In the genomic region with DNA sequence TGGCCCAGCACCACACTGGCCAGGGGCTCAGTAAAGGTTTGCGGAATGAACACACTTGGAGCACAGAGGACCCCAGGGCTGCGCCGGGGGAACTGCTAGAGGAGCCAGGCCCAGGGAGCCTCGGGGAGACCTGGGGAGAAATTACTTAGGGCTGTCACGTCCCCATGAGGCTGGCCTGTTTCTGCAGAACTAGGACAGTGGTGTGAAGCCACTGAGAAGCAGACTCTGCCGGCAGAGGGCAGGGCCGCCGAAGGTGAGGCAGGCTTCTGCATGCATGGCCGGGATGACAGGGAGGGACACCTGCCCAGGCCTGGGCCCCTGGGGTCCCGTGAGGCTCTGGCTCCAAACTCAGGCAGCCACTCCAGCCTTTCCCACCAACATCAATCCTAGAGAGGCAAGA, we compare ENCODE assay signal across 20 cellular contexts. TPM values are rescaled to one million over a fixed set of nuclear protein-coding genes. Genes with fewer than 3 reads are reported as not detected.
DNase-seq lines count a peak whose midpoint lies in the region; ATAC-seq, FAIRE-seq and TF ChIP-seq lines count a peak whose summit lies in the region.
"Had no signal": no experiment of that assay in that cellular context is flagged by ENCODE, and none has a peak within 500 bp of the region (broad histone marks: within the 10 kb centered on the region; RNA-seq: fewer than 3 reads in every experiment).

No MANE protein-coding gene starts in this region.

- no peak for TF ChIP-seq POLR2A in HepG2 (IDR thresholded peaks at IDR 0.05; ENCODE audit: insufficient read depth in 1 of 2, low read depth in 2 of 2, low read length in 2 of 2)

- no peak overlapping the region for H4K8ac ChIP-seq in H9 (replicated peaks; ENCODE audit: insufficient read length, low read depth, low read length)

- H3K27ac ChIP-seq in liver (ENCODE audit: low read depth in 1 of 2, low read length in 2 of 2), result no peak overlapping the region
- H3K27ac ChIP-seq in HepG2 (ENCODE audit: extremely low read length, insufficient read depth, low read length), result no peak overlapping the region
- no peak overlapping the region for H3K27ac ChIP-seq in lower lobe of right lung
- H3K27ac ChIP-seq in H9 (ENCODE audit: insufficient read length, low read depth, low read length), result no peak overlapping the region
- H3K27ac ChIP-seq: BLaER1 treated with 17β-estradiol and CSF1 and Interleukin-3, amounts not matched to agents 10 nM and 100 nM; Peyer's patch had no signal

- in situ Hi-C loops in HepG2 (cut with HindIII; ENCODE audit: extremely low pct_ligation_motif_present, low pct_unique_long_range_greater_than_20kb), result no loop called here

- H2BK5ac ChIP-seq in H9 (ENCODE audit: insufficient read length, low read length), result no peak overlapping the region

- TF ChIP-seq CTCF in liver (IDR thresholded peaks at IDR 0.05; ENCODE audit: low read depth, low read length, missing input control) (peak; percentile 29), HepG2 (CRISPR knock-in tag; IDR thresholded peaks at IDR 0.05) (no peak), lower lobe of right lung (IDR thresholded peaks at IDR 0.05) (no peak), H9 (conservative IDR thresholded peaks at IDR 0.05) (no peak)

- DNase-seq in HepG2 (ENCODE audit: low spot score) (no peak), lower lobe of right lung (peak; percentile 35), NCI-H1048 (lab: John Stamatoyannopoulos, UW) (no peak), activated T-cell treated with anti-CD3 and anti-CD28 coated beads for 4 hours (no peak), H9 (no peak)
- DNase-seq: DMS 273 treated with DMSO at 0.1 percent for 48 hours, HFFc6, MG63, NCI-H1092 treated with DMSO at 0.1 percent for 48 hours, NCI-H1694, NCI-H510A treated with DMSO at 0.1 percent for 48 hours, NCI-H82, Peyer's patch, SHP77 treated with DMSO at 0.1 percent for 48 hours had no signal

- H3K9ac ChIP-seq in liver (ENCODE audit: low read depth in 1 of 2, low read length in 2 of 2), result no peak overlapping the region
- H3K9ac ChIP-seq in HepG2 (ENCODE audit: insufficient read depth, low read depth, low read length), result no peak overlapping the region
- H3K9ac ChIP-seq in H9 (ENCODE audit: extremely low read depth, insufficient read length, low read length), result no peak overlapping the region
- H3K9ac ChIP-seq: BLaER1 treated with 17β-estradiol and CSF1 and Interleukin-3, amounts not matched to agents 10 nM and 100 nM had no signal

- H2BK15ac ChIP-seq in H9 (ENCODE audit: low read depth, low read length), result no peak overlapping the region

- H3K27ac Mint-ChIP-seq in H9, result 0 out of 7 replicates have a peak overlapping the region, but pooled peaks of 1 of the 3 experiments have one; percentile 40
- H3K27ac Mint-ChIP-seq: HFFc6 had no signal

- ATAC-seq in HepG2 (no peak), esophagus mucosa (peak; percentile 34), lower lobe of right lung (no peak), HG03378 (IDR thresholded peaks at IDR 0.05; ENCODE audit: unreplicated experiment) (no peak)

- H2BK12ac ChIP-seq in H9 (ENCODE audit: insufficient read length, low read depth, low read length), result no peak overlapping the region

- H3K27me3 Mint-ChIP-seq in H9 (ENCODE audit: low read depth), result no peaks in the 10 kb centered on the region

- BruUV-seq in HepG2 (replicated peaks; lab: Mats Ljungman, UMichigan), result no TSS peak

- H3K4ac ChIP-seq in H9 (ENCODE audit: low read depth, low read length), result no peak overlapping the region

- H4K20me1 ChIP-seq in HepG2 (ENCODE audit: insufficient read depth, low read length), result peaks cover 2% of the 10 kb centered on the region; the same call in 1 of the 2 replicates
- peaks cover 4% of the 10 kb centered on the region for H4K20me1 ChIP-seq in H9 (ENCODE audit: control insufficient read depth, insufficient read depth, insufficient read length)

- no peaks in the 10 kb centered on the region for H3K23me2 ChIP-seq in H9 (ENCODE audit: insufficient read length, low read depth, low read length, poor library complexity, severe bottlenecking)

- H3K14ac ChIP-seq in H9 (ENCODE audit: insufficient read depth, low read length), result no peak overlapping the region

- TF ChIP-seq RAD21 in liver (IDR thresholded peaks at IDR 0.05) (peak in 1 of 2 donors; percentile 64), HepG2 (CRISPR knock-in tag; IDR thresholded peaks at IDR 0.05) (no peak)

- H3T11ph ChIP-seq in H9 (ENCODE audit: low read length), result no peak overlapping the region

- H2AK5ac ChIP-seq in H9 (ENCODE audit: insufficient read length, low read length), result no peak overlapping the region

- no peak overlapping the region for H2BK120ac ChIP-seq in H9 (ENCODE audit: low read depth, low read length, poor library complexity, severe bottlenecking)

- H3K9me3 Mint-ChIP-seq in H9, result no peaks in the 10 kb centered on the region
- H3K9me3 Mint-ChIP-seq: HFFc6 had no signal

- CTCF ChIA-PET in HepG2 (lab: Yijun Ruan, JAX; ENCODE audit: low intra/inter-chr PET ratio, low total read pairs), result no interaction called here

- H4K5ac ChIP-seq in H9 (ENCODE audit: insufficient read length, low read depth, low read length), result no peak overlapping the region

- H3K23ac ChIP-seq in H9 (ENCODE audit: insufficient read length, low read depth, low read length), result no peak overlapping the region

- POLR2A ChIA-PET in HepG2 (lab: Yijun Ruan, JAX), result no interaction called here

- H3K9me3 ChIP-seq in liver (ENCODE audit: control insufficient read depth in 4 of 4, low read length in 3 of 4) (no peaks in the 10 kb centered on the region), HepG2 (ENCODE audit: low read length) (no peaks in the 10 kb centered on the region), lower lobe of right lung (no peaks in the 10 kb centered on the region), H9 (ENCODE audit: control insufficient read depth, low read depth, low read length) (no peaks in the 10 kb centered on the region)
- H3K9me3 ChIP-seq: BLaER1 treated with 17β-estradiol and CSF1 and Interleukin-3, amounts not matched to agents 10 nM and 100 nM; MG63; Peyer's patch had no signal

- H3K4me3 ChIP-seq in liver (ENCODE audit: low read depth in 1 of 3, low read length in 3 of 3) (no peak overlapping the region), HepG2 (replicated peaks in 1 of 3; ENCODE audit: insufficient read depth in 1 of 3, low read depth in 2 of 3, low read length in 3 of 3) (no peak overlapping the region), lower lobe of right lung (no peak overlapping the region)
- H3K4me3 ChIP-seq: BLaER1 treated with 17β-estradiol and CSF1 and Interleukin-3, amounts not matched to agents 10 nM and 100 nM; MG63; Peyer's patch had no signal

- H3K27me3 ChIP-seq in liver (ENCODE audit: control insufficient read depth in 4 of 4, insufficient read depth in 4 of 4, low read length in 3 of 4), result no peaks in the 10 kb centered on the region
- no peaks in the 10 kb centered on the region for H3K27me3 ChIP-seq in HepG2 (ENCODE audit: control insufficient read depth in 1 of 2, insufficient read depth in 2 of 2, low read length in 2 of 2)
- no peaks in the 10 kb centered on the region for H3K27me3 ChIP-seq in lower lobe of right lung (ENCODE audit: low read depth)
- H3K27me3 ChIP-seq in H9 (ENCODE audit: insufficient read depth, low read length), result no peaks in the 10 kb centered on the region
- H3K27me3 ChIP-seq: BLaER1 treated with 17β-estradiol and CSF1 and Interleukin-3, amounts not matched to agents 10 nM and 100 nM; MG63; Peyer's patch had no signal

- no peak overlapping the region for H2BK20ac ChIP-seq in H9 (ENCODE audit: low read depth, low read length, poor library complexity, severe bottlenecking)

- peaks cover 0 to 14% (median 9%) of the 10 kb centered on the region in 4 donors for H3K36me3 ChIP-seq in liver (ENCODE audit: control insufficient read depth in 4 of 4, insufficient read depth in 3 of 4, low read depth in 1 of 4, low read length in 3 of 4)
- H3K36me3 ChIP-seq in HepG2 (replicated peaks in 1 of 2; ENCODE audit: control insufficient read depth in 1 of 2, insufficient read depth in 2 of 2, low read length in 2 of 2), result peaks cover 49 to 92% of the 10 kb centered on the region in 2 experiments
- H3K36me3 ChIP-seq in lower lobe of right lung, result peaks cover 85% of the 10 kb centered on the region

- H3K56ac ChIP-seq in H9 (ENCODE audit: insufficient read length, low read depth, low read length), result no peak overlapping the region

- TF ChIP-seq EP300 in HepG2 (IDR thresholded peaks at IDR 0.05; ENCODE audit: low read depth in 2 of 2, low read length in 2 of 2) (no peak), HepG2 (CRISPR knock-in tag; IDR thresholded peaks at IDR 0.05; ENCODE audit: borderline replicate concordance) (no peak)

- no peak overlapping the region for H3K18ac ChIP-seq in H9 (ENCODE audit: insufficient read length, low read depth, low read length)

- no peaks in the 10 kb centered on the region for H3K4me1 Mint-ChIP-seq in H9

- 69% methylated on average over 10 of the region's 10 CpGs for WGBS in liver
- 91% methylated on average over 8 of the region's 10 CpGs for WGBS in HepG2 (ENCODE audit: low lambda C conversion rate)
- no CpG with 5 or more reads among the region's 10 CpGs for WGBS in H9 (ENCODE audit: extremely low coverage, insufficient read length, low lambda C conversion rate)

- H4K91ac ChIP-seq in H9 (ENCODE audit: insufficient read length, low read depth, low read length), result no peak overlapping the region

- peaks cover 44 to 84% (median 81%) of the 10 kb centered on the region in 3 experiments; a peak in 6 of 7 replicates for H3K36me3 Mint-ChIP-seq in H9 (ENCODE audit: insufficient read depth in 1 of 3, low read depth in 3 of 3)

- H3K79me2 ChIP-seq in HepG2 (ENCODE audit: insufficient read depth, low read length) (peaks cover 4% of the 10 kb centered on the region), H9 (ENCODE audit: insufficient read depth, low read length) (no peaks in the 10 kb centered on the region; the same call in 1 of the 2 replicates)

- H3K4me1 ChIP-seq in liver (ENCODE audit: control insufficient read depth in 4 of 4, insufficient read depth in 4 of 4, low read length in 3 of 4), result peaks cover 16 to 50% (median 38%) of the 10 kb centered on the region in 4 donors
- H3K4me1 ChIP-seq in HepG2 (ENCODE audit: insufficient read depth, low read length), result no peaks in the 10 kb centered on the region
- H3K4me1 ChIP-seq in lower lobe of right lung, result no peaks in the 10 kb centered on the region
- no peaks in the 10 kb centered on the region for H3K4me1 ChIP-seq in H9 (ENCODE audit: insufficient read depth, low read length)
- H3K4me1 ChIP-seq: Peyer's patch had no signal

- intact Hi-C loops in HepG2 (cut with micrococcal nuclease; ENCODE audit: unreplicated experiment) (no loop called here), lower lobe of right lung (cut with DNase I) (no loop called here)

- no peak overlapping the region for H3K4me3 Mint-ChIP-seq in H9
- H3K4me3 Mint-ChIP-seq: HFFc6 had no signal

- no peak overlapping the region for H2AFZ ChIP-seq in HepG2 (ENCODE audit: low read length)
- H2AFZ ChIP-seq in H9 (ENCODE audit: low read length), result no peak overlapping the region

- no peaks in the 10 kb centered on the region for H3K79me1 ChIP-seq in H9 (ENCODE audit: insufficient read depth, low read depth, low read length, poor library complexity, severe bottlenecking)

- FAIRE-seq in HepG2 (lab: Jason Lieb, UNC), result no peak
- FAIRE-seq: GM12892, H1 had no signal

- H3K4me2 ChIP-seq in HepG2 (ENCODE audit: low read depth, low read length) (no peak overlapping the region), H9 (ENCODE audit: insufficient read depth, insufficient read length, low read length) (no peak overlapping the region)
- H3K4me2 ChIP-seq: BLaER1 treated with 17β-estradiol and CSF1 and Interleukin-3, amounts not matched to agents 10 nM and 100 nM had no signal

RNA-seq across cellular contexts. Expression of gene ELAVL1, which starts 26.4 kb away (rescaled TPM):
- total RNA-seq in liver (10 to 100 TPM; 21.2 to 33.7 TPM), HepG2 (2016; rRNA removed; fragmentation: Illumina TruSeq; extraction: Trizol) (38.4 and 58.2 TPM in 2 replicates), esophagus mucosa (48.7 TPM), lower lobe of right lung (66.3 TPM), H9 (2021) (147 and 149 TPM in 2 replicates)
- polyA plus RNA-seq in liver (10 to 100 TPM; 14.4 to 17.0 TPM), HepG2 (2011; rRNA removed) (25.6 and 27.9 TPM in 2 replicates)
- 8.6 and 10.0 TPM in 2 replicates for total RNA-seq in HepG2 (2016; cell fraction: cytosol; rRNA removed; fragmentation: Illumina TruSeq; extraction: Trizol; ENCODE audit: low read depth)
- 41.2 and 51.9 TPM in 2 replicates for total RNA-seq in HepG2 (2016; cell fraction: insoluble cytoplasmic fraction; rRNA removed; fragmentation: Illumina TruSeq; extraction: Trizol)
- total RNA-seq in HepG2 (2016; cell fraction: membrane; rRNA removed; fragmentation: Illumina TruSeq; extraction: Trizol), result 24.1 and 24.3 TPM in 2 replicates
- total RNA-seq in HepG2 (2016; cell fraction: nucleus; rRNA removed; fragmentation: Illumina TruSeq; extraction: Trizol), result 22.6 and 27.5 TPM in 2 replicates
- 35.9 and 37.1 TPM in 2 replicates for polyA plus RNA-seq in HepG2 (2011; cell fraction: cytosol; rRNA removed)
- polyA plus RNA-seq in HepG2 (2011; cell fraction: nucleus; rRNA removed), result 16.7 and 17.2 TPM in 2 replicates
- polyA plus RNA-seq in HepG2 (2012), result 37.6 and 45.7 TPM in 2 replicates
- polyA plus RNA-seq in HepG2 (2016; cell fraction: cytosol; fragmentation: Illumina TruSeq; extraction: Trizol; ENCODE audit: low read depth), result 16.8 and 20.9 TPM in 2 replicates
- polyA plus RNA-seq in HepG2 (2016; cell fraction: insoluble cytoplasmic fraction; fragmentation: Illumina TruSeq; extraction: Trizol; ENCODE audit: low read depth), result 86.4 and 99.7 TPM in 2 replicates
- 22.9 and 27.5 TPM in 2 replicates for polyA plus RNA-seq in HepG2 (2016; cell fraction: membrane; fragmentation: Illumina TruSeq; extraction: Trizol; ENCODE audit: low read depth)
- polyA plus RNA-seq in HepG2 (2016; cell fraction: nucleus; fragmentation: Illumina TruSeq; extraction: Trizol; ENCODE audit: insufficient read depth, low read depth), result 51.0 and 52.2 TPM in 2 replicates
- 35.9 and 54.6 TPM in 2 replicates for polyA minus RNA-seq in HepG2 (2011; rRNA and poly(A)+ RNA removed; ENCODE audit: low replicate concordance)
- 26.8 and 28.9 TPM in 2 replicates for polyA minus RNA-seq in HepG2 (2011; cell fraction: cytosol; rRNA and poly(A)+ RNA removed)
- polyA minus RNA-seq in HepG2 (2011; cell fraction: nucleus; rRNA and poly(A)+ RNA removed), result 7.3 and 10.2 TPM in 2 replicates

RNA-seq across cellular contexts. Expression of gene TIMM44, which starts 35.5 kb away (rescaled TPM):
- total RNA-seq in liver (10 to 100 TPM; 21.1 to 35.8 TPM), HepG2 (2016; rRNA removed; fragmentation: Illumina TruSeq; extraction: Trizol) (71.5 and 72.6 TPM in 2 replicates), esophagus mucosa (43.8 TPM), lower lobe of right lung (45.2 TPM), H9 (2021) (114 and 122 TPM in 2 replicates)
- polyA plus RNA-seq in liver (10 to 100 TPM; 17.7 to 32.2 TPM), HepG2 (2011; rRNA removed) (42.9 and 49.4 TPM in 2 replicates)
- total RNA-seq in HepG2 (2016; cell fraction: cytosol; rRNA removed; fragmentation: Illumina TruSeq; extraction: Trizol; ENCODE audit: low read depth), result 23.8 and 25.0 TPM in 2 replicates
- 59.2 and 70.8 TPM in 2 replicates for total RNA-seq in HepG2 (2016; cell fraction: insoluble cytoplasmic fraction; rRNA removed; fragmentation: Illumina TruSeq; extraction: Trizol)
- 31.0 and 35.7 TPM in 2 replicates for total RNA-seq in HepG2 (2016; cell fraction: membrane; rRNA removed; fragmentation: Illumina TruSeq; extraction: Trizol)
- total RNA-seq in HepG2 (2016; cell fraction: nucleus; rRNA removed; fragmentation: Illumina TruSeq; extraction: Trizol), result 41.7 and 54.7 TPM in 2 replicates
- 40.3 and 70.3 TPM in 2 replicates for polyA plus RNA-seq in HepG2 (2011; cell fraction: cytosol; rRNA removed)
- polyA plus RNA-seq in HepG2 (2011; cell fraction: nucleus; rRNA removed), result 178 and 215 TPM in 2 replicates
- 41.7 and 52.2 TPM in 2 replicates for polyA plus RNA-seq in HepG2 (2012)
- 15.4 and 19.2 TPM in 2 replicates for polyA plus RNA-seq in HepG2 (2016; cell fraction: cytosol; fragmentation: Illumina TruSeq; extraction: Trizol; ENCODE audit: low read depth)
- 61.4 and 63.3 TPM in 2 replicates for polyA plus RNA-seq in HepG2 (2016; cell fraction: insoluble cytoplasmic fraction; fragmentation: Illumina TruSeq; extraction: Trizol; ENCODE audit: low read depth)
- 24.0 and 26.3 TPM in 2 replicates for polyA plus RNA-seq in HepG2 (2016; cell fraction: membrane; fragmentation: Illumina TruSeq; extraction: Trizol; ENCODE audit: low read depth)
- 95.7 and 103 TPM in 2 replicates for polyA plus RNA-seq in HepG2 (2016; cell fraction: nucleus; fragmentation: Illumina TruSeq; extraction: Trizol; ENCODE audit: insufficient read depth, low read depth)
- 45.9 and 52.0 TPM in 2 replicates for polyA minus RNA-seq in HepG2 (2011; rRNA and poly(A)+ RNA removed; ENCODE audit: low replicate concordance)
- polyA minus RNA-seq in HepG2 (2011; cell fraction: cytosol; rRNA and poly(A)+ RNA removed), result 25.5 and 34.2 TPM in 2 replicates
- polyA minus RNA-seq in HepG2 (2011; cell fraction: nucleus; rRNA and poly(A)+ RNA removed), result 41.6 and 45.6 TPM in 2 replicates

RNA-seq across cellular contexts. Expression of gene CTXN1, which starts 53.1 kb away (rescaled TPM):
- under 1 TPM; 0.08 to 0.14 TPM for total RNA-seq in liver
- under 1 TPM in 1 of 2 donors, not detected in 1; 0.07 TPM for polyA plus RNA-seq in liver
- total RNA-seq in HepG2 (2016; rRNA removed; fragmentation: Illumina TruSeq; extraction: Trizol), result 0.11 and 0.36 TPM in 2 replicates
- 0.35 and 0.71 TPM in 2 replicates for total RNA-seq in HepG2 (2016; cell fraction: cytosol; rRNA removed; fragmentation: Illumina TruSeq; extraction: Trizol; ENCODE audit: low read depth)
- 0.15 and 0.26 TPM in 2 replicates for total RNA-seq in HepG2 (2016; cell fraction: insoluble cytoplasmic fraction; rRNA removed; fragmentation: Illumina TruSeq; extraction: Trizol)
- total RNA-seq in HepG2 (2016; cell fraction: membrane; rRNA removed; fragmentation: Illumina TruSeq; extraction: Trizol), result 0.71 and 0.83 TPM in 2 replicates
- total RNA-seq in HepG2 (2016; cell fraction: nucleus; rRNA removed; fragmentation: Illumina TruSeq; extraction: Trizol), result not detected in 2 replicates
- 0.12 TPM in 1 of 2 replicates, not detected in the other for polyA plus RNA-seq in HepG2 (2011; rRNA removed)
- polyA plus RNA-seq in HepG2 (2011; cell fraction: cytosol; rRNA removed), result 0.09 and 0.27 TPM in 2 replicates
- polyA plus RNA-seq in HepG2 (2011; cell fraction: nucleus; rRNA removed), result 0.13 and 0.17 TPM in 2 replicates
- not detected in 2 replicates for polyA plus RNA-seq in HepG2 (2012)
- 4.0 and 4.4 TPM in 2 replicates for polyA plus RNA-seq in HepG2 (2016; cell fraction: cytosol; fragmentation: Illumina TruSeq; extraction: Trizol; ENCODE audit: low read depth)
- polyA plus RNA-seq in HepG2 (2016; cell fraction: insoluble cytoplasmic fraction; fragmentation: Illumina TruSeq; extraction: Trizol; ENCODE audit: low read depth), result 1.2 and 1.6 TPM in 2 replicates
- polyA plus RNA-seq in HepG2 (2016; cell fraction: membrane; fragmentation: Illumina TruSeq; extraction: Trizol; ENCODE audit: low read depth), result 3.9 and 4.4 TPM in 2 replicates
- 0.75 and 1.4 TPM in 2 replicates for polyA plus RNA-seq in HepG2 (2016; cell fraction: nucleus; fragmentation: Illumina TruSeq; extraction: Trizol; ENCODE audit: insufficient read depth, low read depth)
- polyA minus RNA-seq in HepG2 (2011; rRNA and poly(A)+ RNA removed; ENCODE audit: low replicate concordance), result 0.12 and 1.4 TPM in 2 replicates
- 0.62 TPM in 1 of 2 replicates, not detected in the other for polyA minus RNA-seq in HepG2 (2011; cell fraction: cytosol; rRNA and poly(A)+ RNA removed)
- polyA minus RNA-seq in HepG2 (2011; cell fraction: nucleus; rRNA and poly(A)+ RNA removed), result 0.39 TPM in 1 of 2 replicates, not detected in the other
- total RNA-seq in esophagus mucosa, result not detected
- total RNA-seq in lower lobe of right lung, result 5.8 TPM
- total RNA-seq in H9 (2021), result 22.7 and 24.5 TPM in 2 replicates

RNA-seq across cellular contexts. Expression of gene SNAPC2, which starts 58.9 kb away (rescaled TPM):
- total RNA-seq in liver, result 1 to 10 TPM; 2.8 to 3.5 TPM
- polyA plus RNA-seq in liver, result 1 to 10 TPM; 3.0 to 7.1 TPM
- total RNA-seq in HepG2 (2016; rRNA removed; fragmentation: Illumina TruSeq; extraction: Trizol), result 9.5 and 10.2 TPM in 2 replicates
- total RNA-seq in HepG2 (2016; cell fraction: cytosol; rRNA removed; fragmentation: Illumina TruSeq; extraction: Trizol; ENCODE audit: low read depth), result 3.3 and 4.0 TPM in 2 replicates
- total RNA-seq in HepG2 (2016; cell fraction: insoluble cytoplasmic fraction; rRNA removed; fragmentation: Illumina TruSeq; extraction: Trizol), result 8.2 and 10.9 TPM in 2 replicates
- 6.9 and 7.4 TPM in 2 replicates for total RNA-seq in HepG2 (2016; cell fraction: membrane; rRNA removed; fragmentation: Illumina TruSeq; extraction: Trizol)
- 3.7 and 5.2 TPM in 2 replicates for total RNA-seq in HepG2 (2016; cell fraction: nucleus; rRNA removed; fragmentation: Illumina TruSeq; extraction: Trizol)
- 12.7 and 14.9 TPM in 2 replicates for polyA plus RNA-seq in HepG2 (2011; rRNA removed)
- polyA plus RNA-seq in HepG2 (2011; cell fraction: cytosol; rRNA removed), result 8.4 and 15.7 TPM in 2 replicates
- polyA plus RNA-seq in HepG2 (2011; cell fraction: nucleus; rRNA removed), result 12.8 and 13.8 TPM in 2 replicates
- polyA plus RNA-seq in HepG2 (2012), result 11.7 and 16.4 TPM in 2 replicates
- 3.7 and 4.1 TPM in 2 replicates for polyA plus RNA-seq in HepG2 (2016; cell fraction: cytosol; fragmentation: Illumina TruSeq; extraction: Trizol; ENCODE audit: low read depth)
- polyA plus RNA-seq in HepG2 (2016; cell fraction: insoluble cytoplasmic fraction; fragmentation: Illumina TruSeq; extraction: Trizol; ENCODE audit: low read depth), result 11.2 and 15.9 TPM in 2 replicates
- polyA plus RNA-seq in HepG2 (2016; cell fraction: membrane; fragmentation: Illumina TruSeq; extraction: Trizol; ENCODE audit: low read depth), result 6.9 and 8.4 TPM in 2 replicates
- polyA plus RNA-seq in HepG2 (2016; cell fraction: nucleus; fragmentation: Illumina TruSeq; extraction: Trizol; ENCODE audit: insufficient read depth, low read depth), result 13.1 and 13.7 TPM in 2 replicates
- 8.5 and 12.6 TPM in 2 replicates for polyA minus RNA-seq in HepG2 (2011; rRNA and poly(A)+ RNA removed; ENCODE audit: low replicate concordance)
- 7.2 and 7.8 TPM in 2 replicates for polyA minus RNA-seq in HepG2 (2011; cell fraction: cytosol; rRNA and poly(A)+ RNA removed)
- polyA minus RNA-seq in HepG2 (2011; cell fraction: nucleus; rRNA and poly(A)+ RNA removed), result 1.7 and 4.4 TPM in 2 replicates
- total RNA-seq in esophagus mucosa, result 7.9 TPM
- total RNA-seq in lower lobe of right lung, result 17.6 TPM
- total RNA-seq in H9 (2021), result 17.1 and 17.8 TPM in 2 replicates
